In genomic region chr9:110106698-110107097, GRCh38 we compare ENCODE assay signal across 1 cellular context.
TF ChIP-seq lines count a peak whose summit lies in the region.

No MANE protein-coding gene starts in this region.

TF ChIP-seq in H1, 55 proteins besides CTCF, POLR2A, EP300 and RAD21:
- TF ChIP-seq EZH2 (IDR thresholded peaks at IDR 0.05; ENCODE audit: low read depth, low read length, severe bottlenecking) (no peak), CEBPB (IDR thresholded peaks at IDR 0.05; ENCODE audit: low read depth, low read length) (no peak), RBBP5 (IDR thresholded peaks at IDR 0.05; ENCODE audit: borderline replicate concordance, low read depth, low read length) (no peak)
